In genomic region chr16:50166511-50167500, GRCh38 we compare ENCODE assay signal across 1 cellular context.
TF ChIP-seq lines count a peak whose summit lies in the region.

No MANE protein-coding gene starts in this region.

TF ChIP-seq in HepG2, 621 proteins besides CTCF, POLR2A, EP300 and RAD21 (continued from another document):
- TF ChIP-seq SOX5 (CRISPR knock-in tag; IDR thresholded peaks at IDR 0.05; ENCODE audit: borderline replicate concordance) (no peak), TP53 (CRISPR knock-in tag; conservative IDR thresholded peaks at IDR 0.05) (0 out of 2 replicates have a peak, but pooled peaks have one; percentile 57), BORCS8-MEF2B (CRISPR knock-in tag; IDR thresholded peaks at IDR 0.05) (0 out of 2 replicates have a peak, but pooled peaks have one; percentile 28), ZBTB38 (CRISPR knock-in tag; IDR thresholded peaks at IDR 0.05) (peak; percentile 98), ZNF724P (CRISPR knock-in tag; IDR thresholded peaks at IDR 0.05; ENCODE audit: borderline replicate concordance) (no peak), ZNF605 (CRISPR knock-in tag; IDR thresholded peaks at IDR 0.05) (no peak), ZNF142 (CRISPR knock-in tag; IDR thresholded peaks at IDR 0.05) (no peak), ZNF607 (CRISPR knock-in tag; IDR thresholded peaks at IDR 0.05; ENCODE audit: borderline replicate concordance) (no peak), PLSCR1 (CRISPR knock-in tag; IDR thresholded peaks at IDR 0.05; ENCODE audit: borderline replicate concordance) (no peak), BRF2 (CRISPR knock-in tag; IDR thresholded peaks at IDR 0.05) (no peak), BCL6 (CRISPR knock-in tag; IDR thresholded peaks at IDR 0.05) (no peak), DMTF1 (CRISPR knock-in tag; IDR thresholded peaks at IDR 0.05) (no peak), POGZ (CRISPR knock-in tag; IDR thresholded peaks at IDR 0.05) (peak; percentile 66), SALL2 (CRISPR knock-in tag; IDR thresholded peaks at IDR 0.05) (no peak), ZHX2 (IDR thresholded peaks at IDR 0.05; ENCODE audit: low read depth) (0 out of 2 replicates have a peak, but pooled peaks have one; percentile 44), ZHX2 (CRISPR knock-in tag; IDR thresholded peaks at IDR 0.05; ENCODE audit: borderline replicate concordance) (no peak), NCOA1 (CRISPR knock-in tag; IDR thresholded peaks at IDR 0.05) (no peak), KLF13 (CRISPR knock-in tag; IDR thresholded peaks at IDR 0.05) (no peak), ZNF746 (CRISPR knock-in tag; IDR thresholded peaks at IDR 0.05) (no peak), HNF4A (CRISPR knock-in tag; IDR thresholded peaks at IDR 0.05) (peak; percentile 53; the same call in 1 of the 2 replicates), ZNF296 (CRISPR knock-in tag; conservative IDR thresholded peaks at IDR 0.05) (no peak), ZNF576 (CRISPR knock-in tag; IDR thresholded peaks at IDR 0.05) (no peak), MEF2D (CRISPR knock-in tag; IDR thresholded peaks at IDR 0.05) (no peak), MEIS2 (CRISPR knock-in tag; IDR thresholded peaks at IDR 0.05) (no peak), PAXIP1 (CRISPR knock-in tag; conservative IDR thresholded peaks at IDR 0.05) (no peak), TEF (CRISPR knock-in tag; IDR thresholded peaks at IDR 0.05) (no peak), ZNF280D (CRISPR knock-in tag; IDR thresholded peaks at IDR 0.05) (0 out of 2 replicates have a peak, but pooled peaks have one; percentile 23), ZSCAN30 (CRISPR knock-in tag; IDR thresholded peaks at IDR 0.05) (no peak)
